In genomic region chr11:40062616-40063015, GRCh38 we compare ENCODE assay signal across 34 cellular contexts.
"Had no signal": no experiment of that assay in that cellular context is flagged by ENCODE, and none has a peak within 500 bp of the region (broad histone marks: within the 10 kb centered on the region; RNA-seq: fewer than 3 reads in every experiment).

No MANE protein-coding gene starts in this region.

- H3K4me1 Mint-ChIP-seq: activated B cell treated with CpG ODN at 0.5 μM for 24 hours; activated CD4-positive, alpha-beta T cell treated with anti-CD3 and anti-CD28 coated beads, Interleukin-2, amount 10 ng/mL, durations not matched to agents 24 days and 14 days; activated naive CD4-positive, alpha-beta T cell treated with anti-CD3 and anti-CD28 coated beads, Interleukin-2, amount 10 ng/mL, durations not matched to agents 7 days and 5 days; activated naive CD4-positive, alpha-beta T cell treated with anti-CD3 and anti-CD28 coated beads, Interleukin-2, amount 50 U/mL, for 24 hours; activated naive CD8-positive, alpha-beta T cell treated with anti-CD3 and anti-CD28 coated beads, Interleukin-2, amount 10 ng/mL, durations not matched to agents 7 days and 5 days; activated naive CD8-positive, alpha-beta T cell treated with anti-CD3 and anti-CD28 coated beads, Interleukin-2, amount 50 U/mL, for 24 hours had no signal

- H3K9me3 ChIP-seq: ascending aorta, body of pancreas, breast epithelium had no signal

- H3K4me3 ChIP-seq: ascending aorta, body of pancreas, breast epithelium had no signal

- ATAC-seq: activated CD8-positive, alpha-beta T cell treated with anti-CD3 and anti-CD28 coated beads for 36 hours; activated naive CD8-positive, alpha-beta T cell treated with anti-CD3 and anti-CD28 coated beads, Interleukin-2, amount 50 U/mL, for 24 hours; activated T-cell treated with anti-CD3 and anti-CD28 coated beads, Interleukin-2, amount 50 U/mL, for 4 hours; body of pancreas had no signal

- H3K27ac Mint-ChIP-seq: activated B cell treated with CpG ODN at 0.5 μM for 24 hours; activated CD4-positive, alpha-beta memory T cell treated with anti-CD3 and anti-CD28 coated beads for 36 hours; activated CD4-positive, alpha-beta T cell treated with anti-CD3 and anti-CD28 coated beads, Interleukin-2, amount 10 ng/mL, durations not matched to agents 24 days and 14 days; activated CD8-positive, alpha-beta T cell treated with anti-CD3 and anti-CD28 coated beads for 36 hours; activated naive CD4-positive, alpha-beta T cell treated with anti-CD3 and anti-CD28 coated beads, Interleukin-2, amount 10 ng/mL, durations not matched to agents 7 days and 5 days; activated naive CD4-positive, alpha-beta T cell treated with anti-CD3 and anti-CD28 coated beads, Interleukin-2, amount 50 U/mL, for 24 hours; activated naive CD8-positive, alpha-beta T cell; activated naive CD8-positive, alpha-beta T cell treated with anti-CD3 and anti-CD28 coated beads, Interleukin-2, amount 10 ng/mL, durations not matched to agents 7 days and 5 days; activated naive CD8-positive, alpha-beta T cell treated with anti-CD3 and anti-CD28 coated beads, Interleukin-2, amount 50 U/mL, for 24 hours; activated T-helper 2 cell treated with anti-CD3 and anti-CD28 coated beads, Interferon-gamma antibody, Interleukin-2, Interleukin-4, amounts not matched to agents 10 μg/mL and 5 μg/mL and 100 μg/mL, durations not matched to agents 14 hours and 24 hours and 36 hours; T-helper 1 cell treated with Interleukin-12 subunit alpha and Interleukin-12 subunit beta and Interleukin-4 antibody, amounts not matched to agents 30 μg/mL and 1 μg/mL, for 36 hours; T-helper 2 cell treated with Interferon-gamma antibody and Interleukin-4, amounts not matched to agents 5 μg/mL and 100 μg/mL, for 36 hours had no signal

- H3K27me3 ChIP-seq: ascending aorta, body of pancreas, brain microvascular endothelial cell, breast epithelium had no signal

- H3K36me3 Mint-ChIP-seq: activated CD4-positive, alpha-beta memory T cell treated with anti-CD3 and anti-CD28 coated beads for 36 hours; activated naive CD4-positive, alpha-beta T cell treated with anti-CD3 and anti-CD28 coated beads, Interleukin-2, amount 10 ng/mL, durations not matched to agents 7 days and 5 days; activated naive CD4-positive, alpha-beta T cell treated with anti-CD3 and anti-CD28 coated beads, Interleukin-2, amount 50 U/mL, for 24 hours; activated naive CD8-positive, alpha-beta T cell; activated naive CD8-positive, alpha-beta T cell treated with anti-CD3 and anti-CD28 coated beads, Interleukin-2, amount 10 ng/mL, durations not matched to agents 7 days and 5 days had no signal

- H3K4me3 Mint-ChIP-seq: activated B cell treated with CpG ODN at 0.5 μM for 24 hours; activated CD4-positive, alpha-beta memory T cell treated with anti-CD3 and anti-CD28 coated beads for 36 hours; activated CD4-positive, alpha-beta T cell treated with anti-CD3 and anti-CD28 coated beads, Interleukin-2, amount 10 ng/mL, durations not matched to agents 24 days and 14 days; activated CD8-positive, alpha-beta T cell treated with anti-CD3 and anti-CD28 coated beads for 36 hours; activated naive CD4-positive, alpha-beta T cell treated with anti-CD3 and anti-CD28 coated beads, Interleukin-2, amount 10 ng/mL, durations not matched to agents 7 days and 5 days; activated naive CD4-positive, alpha-beta T cell treated with anti-CD3 and anti-CD28 coated beads, Interleukin-2, amount 50 U/mL, for 24 hours; activated naive CD8-positive, alpha-beta T cell; activated naive CD8-positive, alpha-beta T cell treated with anti-CD3 and anti-CD28 coated beads, Interleukin-2, amount 10 ng/mL, durations not matched to agents 7 days and 5 days; activated naive CD8-positive, alpha-beta T cell treated with anti-CD3 and anti-CD28 coated beads, Interleukin-2, amount 50 U/mL, for 24 hours; activated T-cell treated with anti-CD3 and anti-CD28 coated beads, Interleukin-2, amount 50 U/mL, for 4 hours; T-helper 1 cell treated with Interleukin-12 subunit alpha and Interleukin-12 subunit beta and Interleukin-4 antibody, amounts not matched to agents 30 μg/mL and 1 μg/mL, for 36 hours; T-helper 2 cell treated with Interferon-gamma antibody and Interleukin-4, amounts not matched to agents 5 μg/mL and 100 μg/mL, for 36 hours had no signal

- H3K27me3 Mint-ChIP-seq: activated B cell treated with CpG ODN at 0.5 μM for 24 hours; activated CD4-positive, alpha-beta memory T cell treated with anti-CD3 and anti-CD28 coated beads for 36 hours; activated CD4-positive, alpha-beta T cell treated with anti-CD3 and anti-CD28 coated beads, Interleukin-2, amount 10 ng/mL, durations not matched to agents 24 days and 14 days; activated CD8-positive, alpha-beta T cell treated with anti-CD3 and anti-CD28 coated beads for 36 hours; activated naive CD4-positive, alpha-beta T cell treated with anti-CD3 and anti-CD28 coated beads, Interleukin-2, amount 10 ng/mL, durations not matched to agents 7 days and 5 days; activated naive CD4-positive, alpha-beta T cell treated with anti-CD3 and anti-CD28 coated beads, Interleukin-2, amount 50 U/mL, for 24 hours; activated naive CD8-positive, alpha-beta T cell; activated naive CD8-positive, alpha-beta T cell treated with anti-CD3 and anti-CD28 coated beads, Interleukin-2, amount 10 ng/mL, durations not matched to agents 7 days and 5 days; activated naive CD8-positive, alpha-beta T cell treated with anti-CD3 and anti-CD28 coated beads, Interleukin-2, amount 50 U/mL, for 24 hours had no signal

- H3K4me1 ChIP-seq: ascending aorta, body of pancreas, breast epithelium had no signal

- DNase-seq: activated B cell treated with CpG ODN at 0.5 μM for 24 hours; activated CD4-positive, alpha-beta memory T cell treated with anti-CD3 and anti-CD28 coated beads for 36 hours; activated CD4-positive, alpha-beta T cell treated with anti-CD3 and anti-CD28 coated beads for 4 hours; activated CD4-positive, alpha-beta T cell treated with anti-CD3 and anti-CD28 coated beads, Interleukin-2, amount 10 ng/mL, durations not matched to agents 24 days and 14 days; activated CD4-positive, alpha-beta T cell treated with anti-CD3 and anti-CD28 coated beads, Interleukin-2, amount 50 U/mL, for 1 hour; activated CD4-positive, alpha-beta T cell treated with anti-CD3 and anti-CD28 coated beads, Interleukin-2, amount 50 U/mL, for 4 hours; activated CD4-positive, CD25-positive, alpha-beta regulatory T cell treated with anti-CD3 and anti-CD28 coated beads, Interleukin-2, amount 50 U/mL, for 72 hours; activated CD8-positive, alpha-beta memory T cell treated with anti-CD3 and anti-CD28 coated beads, Interleukin-2, amount 50 U/mL, for 4 hours; activated CD8-positive, alpha-beta T cell treated with anti-CD3 and anti-CD28 coated beads for 36 hours; activated effector memory CD4-positive, alpha-beta T cell treated with Interleukin-2 at 50 U/mL for 16 hours; activated gamma-delta T cell; activated naive CD4-positive, alpha-beta T cell treated with anti-CD3 and anti-CD28 coated beads, Interleukin-2, amount 10 ng/mL, durations not matched to agents 7 days and 5 days; activated naive CD4-positive, alpha-beta T cell treated with Interleukin-2 at 50 U/mL for 16 hours; activated naive CD8-positive, alpha-beta T cell treated with anti-CD3 and anti-CD28 coated beads, Interleukin-2, amount 10 ng/mL, durations not matched to agents 7 days and 5 days; activated naive CD8-positive, alpha-beta T cell treated with anti-CD3 and anti-CD28 coated beads, Interleukin-2, amount 50 U/mL, for 24 hours; activated T-cell treated with anti-CD3 and anti-CD28 coated beads for 4 hours; activated T-cell treated with anti-CD3 and anti-CD28 coated beads, Interleukin-2, amount 50 U/mL, for 1 hour; activated T-cell treated with anti-CD3 and anti-CD28 coated beads, Interleukin-2, amount 50 U/mL, for 4 hours; amygdala; anterior cingulate cortex; body of pancreas; brain microvascular endothelial cell; central memory CD4-positive, alpha-beta T cell; T-helper 1 cell; T-helper 2 cell; T-helper 9 cell had no signal

- H3K36me3 ChIP-seq: ascending aorta, brain microvascular endothelial cell, breast epithelium had no signal

- H3K27ac ChIP-seq: ascending aorta, body of pancreas, brain microvascular endothelial cell, breast epithelium, VCaP had no signal
